In genomic region chr13:92407858-92408257, GRCh38 we compare ENCODE assay signal across 17 cellular contexts.
DNase-seq lines count a peak whose midpoint lies in the region; ATAC-seq and TF ChIP-seq lines count a peak whose summit lies in the region.
"Had no signal": no experiment of that assay in that cellular context is flagged by ENCODE, and none has a peak within 500 bp of the region (broad histone marks: within the 10 kb centered on the region; RNA-seq: fewer than 3 reads in every experiment).

No MANE protein-coding gene starts in this region.

- H3K27me3 Mint-ChIP-seq in GM23338 (ENCODE audit: insufficient read depth, low read depth, poor library complexity), result no peaks in the 10 kb centered on the region
- peaks cover 79% of the 10 kb centered on the region for H3K27me3 Mint-ChIP-seq in endodermal cell (ENCODE audit: insufficient read depth)
- H3K27me3 Mint-ChIP-seq in nephron progenitor cell (ENCODE audit: low read depth, poor library complexity), result no peaks in the 10 kb centered on the region
- no peaks in the 10 kb centered on the region for H3K27me3 Mint-ChIP-seq in MCF 10A (ENCODE audit: insufficient read depth, unreplicated experiment)
- H3K27me3 Mint-ChIP-seq: CD4-positive, alpha-beta T cell; IgD-negative memory B cell had no signal

- ATAC-seq in GM23338, result no peak; the same call in 2 of the 3 replicates
- ATAC-seq: A549, HepG2 had no signal

- no peak overlapping the region for H2AFZ ChIP-seq in GM23338

- no peaks in the 10 kb centered on the region for H3K79me2 ChIP-seq in GM23338 (replicated peaks; ENCODE audit: insufficient read depth)

- POLR2A ChIA-PET in MCF 10A (lab: Yijun Ruan, JAX), result no interaction called here

- H3K4me1 ChIP-seq in GM23338 (ENCODE audit: insufficient read depth) (no peaks in the 10 kb centered on the region), NT2/D1 (ENCODE audit: insufficient read depth, insufficient read length) (no peaks in the 10 kb centered on the region), endodermal cell (ENCODE audit: control insufficient read depth, insufficient read depth, low read length) (no peaks in the 10 kb centered on the region), stomach (no peaks in the 10 kb centered on the region)
- H3K4me1 ChIP-seq: A549, Caco-2 had no signal

- H3K4me2 ChIP-seq in GM23338, result no peak overlapping the region
- H3K4me2 ChIP-seq: A549 had no signal

- no peaks in the 10 kb centered on the region for H3K9me3 Mint-ChIP-seq in GM23338
- no peaks in the 10 kb centered on the region for H3K9me3 Mint-ChIP-seq in endodermal cell
- no peaks in the 10 kb centered on the region for H3K9me3 Mint-ChIP-seq in nephron progenitor cell
- no peaks in the 10 kb centered on the region for H3K9me3 Mint-ChIP-seq in MCF 10A (ENCODE audit: unreplicated experiment)

- no peak for TF ChIP-seq EP300 in stomach (IDR thresholded peaks at IDR 0.05)

- TF ChIP-seq POLR2A in stomach (IDR thresholded peaks at IDR 0.05), result no peak

- H3K27ac ChIP-seq in GM23338 (ENCODE audit: low read depth), result no peak overlapping the region
- no peak overlapping the region for H3K27ac ChIP-seq in endodermal cell (ENCODE audit: low read depth, low read length)
- H3K27ac ChIP-seq in stomach, result no peak overlapping the region
- H3K27ac ChIP-seq: A549, C4-2B had no signal

- H3K27me3 ChIP-seq in GM23338 (ENCODE audit: insufficient read depth) (no peaks in the 10 kb centered on the region), NT2/D1 (ENCODE audit: insufficient read depth, insufficient read length) (no peaks in the 10 kb centered on the region), endodermal cell (ENCODE audit: control insufficient read depth, insufficient read depth, low read length, poor library complexity, severe bottlenecking) (peaks cover 97% of the 10 kb centered on the region), stomach (no peaks in the 10 kb centered on the region)

- intact Hi-C loops in stomach (cut with DNase I; ENCODE audit: low total_unique reads) (no loop called here), MCF 10A (cut with micrococcal nuclease) (no loop called here)

- H3K4me3 Mint-ChIP-seq in GM23338, result no peak overlapping the region
- H3K4me3 Mint-ChIP-seq in endodermal cell, result no peak overlapping the region
- H3K4me3 Mint-ChIP-seq in nephron progenitor cell, result no peak overlapping the region
- no peak overlapping the region for H3K4me3 Mint-ChIP-seq in MCF 10A (ENCODE audit: unreplicated experiment)
- H3K4me3 Mint-ChIP-seq: CD4-positive, alpha-beta T cell; IgD-negative memory B cell had no signal

- H3K9me3 ChIP-seq in NT2/D1 (ENCODE audit: insufficient read depth, low read length), result no peaks in the 10 kb centered on the region
- H3K9me3 ChIP-seq in endodermal cell (ENCODE audit: control insufficient read depth, low read length), result no peaks in the 10 kb centered on the region
- peaks cover 0 to 3% (median 0%) of the 10 kb centered on the region in 4 donors for H3K9me3 ChIP-seq in stomach
- H3K9me3 ChIP-seq: A549 had no signal

- H3K4me3 ChIP-seq in GM23338 (no peak overlapping the region), NT2/D1 (ENCODE audit: insufficient read length, low read depth) (no peak overlapping the region), endodermal cell (ENCODE audit: low read length) (no peak overlapping the region), stomach (no peak overlapping the region)
- H3K4me3 ChIP-seq: A549 had no signal

- DNase-seq in GM23338 (ENCODE audit: low spot score) (peak; percentile 41), NT2/D1 (ENCODE audit: low read depth, low spot score) (peak; percentile 5), endodermal cell (peak; percentile 68), nephron progenitor cell (peak; percentile 3), stomach (no peak), MCF 10A (ENCODE audit: unreplicated experiment) (no peak), NCI-H774 (lab: John Stamatoyannopoulos, UW) (no peak)
- DNase-seq: AML-193; Caco-2; CD4-positive, alpha-beta T cell; GDM1; GOT3; H7 had no signal

- no peaks in the 10 kb centered on the region for H3F3A ChIP-seq in GM23338 (replicated peaks; ENCODE audit: low read depth)

- CTCF ChIA-PET in MCF 10A (lab: Yijun Ruan, JAX), result interaction anchor here (0.5 kb wide), 1 partner anchor 525 kb away, joined by 4 read pairs; no protein-coding TSS in a partner anchor

- H3K36me3 Mint-ChIP-seq in GM23338 (ENCODE audit: low read depth) (no peaks in the 10 kb centered on the region), endodermal cell (ENCODE audit: low read depth) (no peaks in the 10 kb centered on the region), nephron progenitor cell (ENCODE audit: low read depth) (no peaks in the 10 kb centered on the region), MCF 10A (ENCODE audit: insufficient read depth, unreplicated experiment) (no peaks in the 10 kb centered on the region)
- H3K36me3 Mint-ChIP-seq: IgD-negative memory B cell had no signal

- peaks cover 3% of the 10 kb centered on the region; the same call in 2 of the 3 replicates for H3K4me1 Mint-ChIP-seq in GM23338
- H3K4me1 Mint-ChIP-seq in endodermal cell, result peaks cover 4% of the 10 kb centered on the region
- H3K4me1 Mint-ChIP-seq in nephron progenitor cell, result no peaks in the 10 kb centered on the region
- no peaks in the 10 kb centered on the region for H3K4me1 Mint-ChIP-seq in MCF 10A (ENCODE audit: insufficient read depth, unreplicated experiment)
- H3K4me1 Mint-ChIP-seq: IgD-negative memory B cell had no signal

- no peaks in the 10 kb centered on the region; the same call in 1 of the 2 replicates for H3K9me2 ChIP-seq in GM23338 (ENCODE audit: insufficient read depth)

- H4K20me1 ChIP-seq in GM23338 (replicated peaks; ENCODE audit: insufficient read depth), result no peaks in the 10 kb centered on the region

- no peak overlapping the region for H3K9ac ChIP-seq in NT2/D1 (ENCODE audit: insufficient read length, low read depth)
- no peak overlapping the region for H3K9ac ChIP-seq in endodermal cell (ENCODE audit: extremely low read depth, low read length, poor library complexity, severe bottlenecking)

- H3K36me3 ChIP-seq in GM23338 (ENCODE audit: insufficient read depth) (no peaks in the 10 kb centered on the region), NT2/D1 (ENCODE audit: insufficient read depth, insufficient read length, low read length) (no peaks in the 10 kb centered on the region), endodermal cell (ENCODE audit: control insufficient read depth, insufficient read depth, low read length) (no peaks in the 10 kb centered on the region), stomach (no peaks in the 10 kb centered on the region)

- no peak overlapping the region for H3K27ac Mint-ChIP-seq in GM23338
- H3K27ac Mint-ChIP-seq in endodermal cell, result no peak overlapping the region
- no peak overlapping the region for H3K27ac Mint-ChIP-seq in nephron progenitor cell
- no peak overlapping the region for H3K27ac Mint-ChIP-seq in MCF 10A (ENCODE audit: low read depth, unreplicated experiment)
- H3K27ac Mint-ChIP-seq: CD4-positive, alpha-beta T cell; IgD-negative memory B cell had no signal

- no TSS peak for BruUV-seq in MCF 10A (replicated peaks; lab: Mats Ljungman, UMichigan)

- WGBS in endodermal cell (ENCODE audit: insufficient coverage in 1 of 2, insufficient read length in 1 of 2), 2 experiments, result 84 to 94% methylated on average over 6 to 7 of the region's 7 CpGs
- 82 to 91% (median 89%) methylated on average over 7 of the region's 7 CpGs for WGBS in stomach, 5 donors

- TF ChIP-seq CTCF in GM23338 (conservative IDR thresholded peaks at IDR 0.05; ENCODE audit: low read depth in 2 of 2) (no peak), endodermal cell (conservative IDR thresholded peaks at IDR 0.05) (no peak), nephron progenitor cell (IDR thresholded peaks at IDR 0.05) (no peak), stomach (IDR thresholded peaks at IDR 0.05) (no peak), MCF 10A (IDR thresholded peaks at IDR 0.05; ENCODE audit: unreplicated experiment) (no peak)

TF ChIP-seq in GM23338, 12 proteins besides CTCF, POLR2A, EP300 and RAD21:
- TF ChIP-seq POLR2AphosphoS5 (IDR thresholded peaks at IDR 0.05; ENCODE audit: low read depth) (no peak), ZNF331 (CRISPR knock-in tag; IDR thresholded peaks at IDR 0.05; ENCODE audit: low read depth) (no peak)

Comparison
In these comparisons a context has a peak if more than half of its experiments do, and no peak if none do; other contexts are left out.
1. DNase-seq: peak in GM23338 (single experiment), NT2/D1 (single experiment), endodermal cell (single experiment) and nephron progenitor cell (single experiment); none in stomach (single experiment), MCF 10A (single experiment) and NCI-H774 (single experiment).